ENCODE assay signal across 1 cellular context in the genomic region with DNA sequence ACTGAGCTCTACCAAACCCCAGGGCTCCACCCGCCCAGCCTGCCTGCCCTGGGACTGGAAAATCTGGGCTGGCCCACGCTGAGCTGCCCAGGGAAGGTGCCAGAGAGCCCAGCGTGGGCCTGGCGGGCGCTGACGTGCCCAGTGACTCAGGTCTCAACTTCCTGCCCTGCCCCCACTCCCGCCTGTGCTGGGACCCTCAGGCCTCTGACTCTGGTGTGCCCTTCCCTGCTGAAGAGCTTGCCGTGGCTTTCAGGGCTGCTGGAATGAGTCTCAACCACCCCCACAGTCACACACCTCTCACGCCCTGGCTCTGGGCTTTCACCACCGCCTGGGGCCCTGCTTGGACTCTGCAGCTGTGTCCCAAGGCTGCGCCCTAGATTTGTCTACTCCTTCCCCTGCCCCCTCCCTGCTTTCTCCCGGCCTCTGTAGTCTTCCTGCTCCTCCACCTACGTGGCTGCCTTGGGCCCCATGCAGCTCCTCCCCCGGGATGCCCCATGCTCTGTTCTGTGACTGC.
TF ChIP-seq lines count a peak whose summit lies in the region.

No MANE protein-coding gene starts in this region.

TF ChIP-seq in HEK293, 187 proteins besides CTCF, POLR2A, EP300 and RAD21 (continued from another document):
- TF ChIP-seq, protein P1, sequence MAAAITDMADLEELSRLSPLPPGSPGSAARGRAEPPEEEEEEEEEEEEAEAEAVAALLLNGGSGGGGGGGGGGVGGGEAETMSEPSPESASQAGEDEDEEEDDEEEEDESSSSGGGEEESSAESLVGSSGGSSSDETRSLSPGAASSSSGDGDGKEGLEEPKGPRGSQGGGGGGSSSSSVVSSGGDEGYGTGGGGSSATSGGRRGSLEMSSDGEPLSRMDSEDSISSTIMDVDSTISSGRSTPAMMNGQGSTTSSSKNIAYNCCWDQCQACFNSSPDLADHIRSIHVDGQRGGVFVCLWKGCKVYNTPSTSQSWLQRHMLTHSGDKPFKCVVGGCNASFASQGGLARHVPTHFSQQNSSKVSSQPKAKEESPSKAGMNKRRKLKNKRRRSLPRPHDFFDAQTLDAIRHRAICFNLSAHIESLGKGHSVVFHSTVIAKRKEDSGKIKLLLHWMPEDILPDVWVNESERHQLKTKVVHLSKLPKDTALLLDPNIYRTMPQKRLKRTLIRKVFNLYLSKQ (tag by site-specific recombination; IDR thresholded peaks at IDR 0.05; ENCODE audit: borderline replicate concordance), result no peak
